In genomic region chr2:36773947-36774346, GRCh38 we compare ENCODE assay signal across 1 cellular context.
TF ChIP-seq lines count a peak whose summit lies in the region.

No MANE protein-coding gene starts in this region.

TF ChIP-seq in GM23338, 12 proteins besides CTCF, POLR2A, EP300 and RAD21 (continued from another document):
- TF ChIP-seq, protein P1, sequence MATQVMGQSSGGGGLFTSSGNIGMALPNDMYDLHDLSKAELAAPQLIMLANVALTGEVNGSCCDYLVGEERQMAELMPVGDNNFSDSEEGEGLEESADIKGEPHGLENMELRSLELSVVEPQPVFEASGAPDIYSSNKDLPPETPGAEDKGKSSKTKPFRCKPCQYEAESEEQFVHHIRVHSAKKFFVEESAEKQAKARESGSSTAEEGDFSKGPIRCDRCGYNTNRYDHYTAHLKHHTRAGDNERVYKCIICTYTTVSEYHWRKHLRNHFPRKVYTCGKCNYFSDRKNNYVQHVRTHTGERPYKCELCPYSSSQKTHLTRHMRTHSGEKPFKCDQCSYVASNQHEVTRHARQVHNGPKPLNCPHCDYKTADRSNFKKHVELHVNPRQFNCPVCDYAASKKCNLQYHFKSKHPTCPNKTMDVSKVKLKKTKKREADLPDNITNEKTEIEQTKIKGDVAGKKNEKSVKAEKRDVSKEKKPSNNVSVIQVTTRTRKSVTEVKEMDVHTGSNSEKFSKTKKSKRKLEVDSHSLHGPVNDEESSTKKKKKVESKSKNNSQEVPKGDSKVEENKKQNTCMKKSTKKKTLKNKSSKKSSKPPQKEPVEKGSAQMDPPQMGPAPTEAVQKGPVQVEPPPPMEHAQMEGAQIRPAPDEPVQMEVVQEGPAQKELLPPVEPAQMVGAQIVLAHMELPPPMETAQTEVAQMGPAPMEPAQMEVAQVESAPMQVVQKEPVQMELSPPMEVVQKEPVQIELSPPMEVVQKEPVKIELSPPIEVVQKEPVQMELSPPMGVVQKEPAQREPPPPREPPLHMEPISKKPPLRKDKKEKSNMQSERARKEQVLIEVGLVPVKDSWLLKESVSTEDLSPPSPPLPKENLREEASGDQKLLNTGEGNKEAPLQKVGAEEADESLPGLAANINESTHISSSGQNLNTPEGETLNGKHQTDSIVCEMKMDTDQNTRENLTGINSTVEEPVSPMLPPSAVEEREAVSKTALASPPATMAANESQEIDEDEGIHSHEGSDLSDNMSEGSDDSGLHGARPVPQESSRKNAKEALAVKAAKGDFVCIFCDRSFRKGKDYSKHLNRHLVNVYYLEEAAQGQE (IDR thresholded peaks at IDR 0.05; ENCODE audit: unreplicated experiment): no peak
- TF ChIP-seq CREB1 (CRISPR knock-in tag; IDR thresholded peaks at IDR 0.05; ENCODE audit: low read depth) (no peak), ZNF114 (CRISPR knock-in tag; IDR thresholded peaks at IDR 0.05) (no peak), POLR2AphosphoS5 (IDR thresholded peaks at IDR 0.05; ENCODE audit: low read depth) (no peak)
- TF ChIP-seq, protein P2, sequence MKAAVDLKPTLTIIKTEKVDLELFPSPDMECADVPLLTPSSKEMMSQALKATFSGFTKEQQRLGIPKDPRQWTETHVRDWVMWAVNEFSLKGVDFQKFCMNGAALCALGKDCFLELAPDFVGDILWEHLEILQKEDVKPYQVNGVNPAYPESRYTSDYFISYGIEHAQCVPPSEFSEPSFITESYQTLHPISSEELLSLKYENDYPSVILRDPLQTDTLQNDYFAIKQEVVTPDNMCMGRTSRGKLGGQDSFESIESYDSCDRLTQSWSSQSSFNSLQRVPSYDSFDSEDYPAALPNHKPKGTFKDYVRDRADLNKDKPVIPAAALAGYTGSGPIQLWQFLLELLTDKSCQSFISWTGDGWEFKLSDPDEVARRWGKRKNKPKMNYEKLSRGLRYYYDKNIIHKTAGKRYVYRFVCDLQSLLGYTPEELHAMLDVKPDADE (IDR thresholded peaks at IDR 0.05): no peak
